In the genomic region with DNA sequence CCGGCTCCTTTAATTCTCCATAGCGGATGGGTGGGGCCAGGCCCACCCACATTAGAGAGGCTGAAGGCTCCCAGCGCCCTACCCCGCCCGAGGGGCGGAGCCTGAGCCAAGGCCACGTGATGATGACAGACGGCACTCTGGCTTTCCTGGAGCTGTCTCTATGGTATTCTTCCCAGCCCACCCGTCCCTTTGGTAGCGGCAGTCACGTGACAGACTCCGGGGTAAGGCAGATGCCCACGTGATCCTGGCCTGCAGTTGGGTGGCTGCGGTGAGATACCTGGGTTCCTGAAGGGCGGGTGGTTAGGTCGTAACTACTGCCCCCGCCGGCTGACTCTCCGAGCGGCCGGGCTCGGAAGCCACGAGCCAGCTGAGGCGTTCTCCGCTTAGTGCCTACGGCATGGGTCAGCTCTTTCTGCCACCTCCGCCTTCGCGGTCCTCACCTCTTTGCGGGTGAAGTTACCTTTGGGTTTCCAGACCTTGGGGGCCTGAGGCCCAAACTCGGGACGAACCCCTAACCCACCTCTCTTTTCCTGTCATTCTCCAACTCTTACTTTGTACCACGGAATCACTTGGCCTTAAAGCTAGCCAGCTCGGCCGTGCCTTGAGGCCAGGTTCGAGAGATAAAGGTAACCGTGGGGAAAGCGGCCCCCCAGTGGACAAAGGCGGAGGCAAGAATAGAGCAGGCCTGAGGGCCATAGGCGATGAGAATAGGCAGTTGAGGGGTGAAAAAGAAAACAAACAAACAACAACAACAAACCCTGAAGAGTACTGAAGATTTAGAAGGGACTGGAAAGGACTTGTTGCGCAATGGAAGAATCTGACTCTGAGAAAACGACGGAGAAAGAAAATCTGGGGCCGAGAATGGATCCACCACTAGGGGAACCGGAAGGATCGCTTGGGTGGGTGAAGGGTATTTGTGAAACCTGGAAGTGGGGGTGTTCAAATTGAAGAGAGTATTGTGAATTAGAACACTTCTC, we compare ENCODE assay signal across 1 cellular context.
TF ChIP-seq lines count a peak whose summit lies in the region.

A gene with protein sequence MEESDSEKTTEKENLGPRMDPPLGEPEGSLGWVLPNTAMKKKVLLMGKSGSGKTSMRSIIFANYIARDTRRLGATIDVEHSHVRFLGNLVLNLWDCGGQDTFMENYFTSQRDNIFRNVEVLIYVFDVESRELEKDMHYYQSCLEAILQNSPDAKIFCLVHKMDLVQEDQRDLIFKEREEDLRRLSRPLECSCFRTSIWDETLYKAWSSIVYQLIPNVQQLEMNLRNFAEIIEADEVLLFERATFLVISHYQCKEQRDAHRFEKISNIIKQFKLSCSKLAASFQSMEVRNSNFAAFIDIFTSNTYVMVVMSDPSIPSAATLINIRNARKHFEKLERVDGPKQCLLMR (plus strand): TSS at position 229 of the 977 bp plus-strand sequence. CDS start 579 bp downstream, at position 808.

TF ChIP-seq in HepG2, 621 proteins besides CTCF, POLR2A, EP300 and RAD21 (continued from another document and continues in another):
- TF ChIP-seq, protein P1, sequence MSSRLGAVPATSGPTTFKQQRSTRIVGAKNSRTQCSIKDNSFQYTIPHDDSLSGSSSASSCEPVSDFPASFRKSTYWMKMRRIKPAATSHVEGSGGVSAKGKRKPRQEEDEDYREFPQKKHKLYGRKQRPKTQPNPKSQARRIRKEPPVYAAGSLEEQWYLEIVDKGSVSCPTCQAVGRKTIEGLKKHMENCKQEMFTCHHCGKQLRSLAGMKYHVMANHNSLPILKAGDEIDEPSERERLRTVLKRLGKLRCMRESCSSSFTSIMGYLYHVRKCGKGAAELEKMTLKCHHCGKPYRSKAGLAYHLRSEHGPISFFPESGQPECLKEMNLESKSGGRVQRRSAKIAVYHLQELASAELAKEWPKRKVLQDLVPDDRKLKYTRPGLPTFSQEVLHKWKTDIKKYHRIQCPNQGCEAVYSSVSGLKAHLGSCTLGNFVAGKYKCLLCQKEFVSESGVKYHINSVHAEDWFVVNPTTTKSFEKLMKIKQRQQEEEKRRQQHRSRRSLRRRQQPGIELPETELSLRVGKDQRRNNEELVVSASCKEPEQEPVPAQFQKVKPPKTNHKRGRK (CRISPR knock-in tag; IDR thresholded peaks at IDR 0.05), result no peak
- TF ChIP-seq, protein P2, sequence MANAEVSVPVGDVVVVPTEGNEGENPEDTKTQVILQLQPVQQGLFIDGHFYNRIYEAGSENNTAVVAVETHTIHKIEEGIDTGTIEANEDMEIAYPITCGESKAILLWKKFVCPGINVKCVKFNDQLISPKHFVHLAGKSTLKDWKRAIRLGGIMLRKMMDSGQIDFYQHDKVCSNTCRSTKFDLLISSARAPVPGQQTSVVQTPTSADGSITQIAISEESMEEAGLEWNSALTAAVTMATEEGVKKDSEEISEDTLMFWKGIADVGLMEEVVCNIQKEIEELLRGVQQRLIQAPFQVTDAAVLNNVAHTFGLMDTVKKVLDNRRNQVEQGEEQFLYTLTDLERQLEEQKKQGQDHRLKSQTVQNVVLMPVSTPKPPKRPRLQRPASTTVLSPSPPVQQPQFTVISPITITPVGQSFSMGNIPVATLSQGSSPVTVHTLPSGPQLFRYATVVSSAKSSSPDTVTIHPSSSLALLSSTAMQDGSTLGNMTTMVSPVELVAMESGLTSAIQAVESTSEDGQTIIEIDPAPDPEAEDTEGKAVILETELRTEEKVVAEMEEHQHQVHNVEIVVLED (CRISPR knock-in tag; IDR thresholded peaks at IDR 0.05; ENCODE audit: borderline replicate concordance), result no peak
- no peak for TF ChIP-seq TOE1 (CRISPR knock-in tag; IDR thresholded peaks at IDR 0.05)
- TF ChIP-seq, protein P3, sequence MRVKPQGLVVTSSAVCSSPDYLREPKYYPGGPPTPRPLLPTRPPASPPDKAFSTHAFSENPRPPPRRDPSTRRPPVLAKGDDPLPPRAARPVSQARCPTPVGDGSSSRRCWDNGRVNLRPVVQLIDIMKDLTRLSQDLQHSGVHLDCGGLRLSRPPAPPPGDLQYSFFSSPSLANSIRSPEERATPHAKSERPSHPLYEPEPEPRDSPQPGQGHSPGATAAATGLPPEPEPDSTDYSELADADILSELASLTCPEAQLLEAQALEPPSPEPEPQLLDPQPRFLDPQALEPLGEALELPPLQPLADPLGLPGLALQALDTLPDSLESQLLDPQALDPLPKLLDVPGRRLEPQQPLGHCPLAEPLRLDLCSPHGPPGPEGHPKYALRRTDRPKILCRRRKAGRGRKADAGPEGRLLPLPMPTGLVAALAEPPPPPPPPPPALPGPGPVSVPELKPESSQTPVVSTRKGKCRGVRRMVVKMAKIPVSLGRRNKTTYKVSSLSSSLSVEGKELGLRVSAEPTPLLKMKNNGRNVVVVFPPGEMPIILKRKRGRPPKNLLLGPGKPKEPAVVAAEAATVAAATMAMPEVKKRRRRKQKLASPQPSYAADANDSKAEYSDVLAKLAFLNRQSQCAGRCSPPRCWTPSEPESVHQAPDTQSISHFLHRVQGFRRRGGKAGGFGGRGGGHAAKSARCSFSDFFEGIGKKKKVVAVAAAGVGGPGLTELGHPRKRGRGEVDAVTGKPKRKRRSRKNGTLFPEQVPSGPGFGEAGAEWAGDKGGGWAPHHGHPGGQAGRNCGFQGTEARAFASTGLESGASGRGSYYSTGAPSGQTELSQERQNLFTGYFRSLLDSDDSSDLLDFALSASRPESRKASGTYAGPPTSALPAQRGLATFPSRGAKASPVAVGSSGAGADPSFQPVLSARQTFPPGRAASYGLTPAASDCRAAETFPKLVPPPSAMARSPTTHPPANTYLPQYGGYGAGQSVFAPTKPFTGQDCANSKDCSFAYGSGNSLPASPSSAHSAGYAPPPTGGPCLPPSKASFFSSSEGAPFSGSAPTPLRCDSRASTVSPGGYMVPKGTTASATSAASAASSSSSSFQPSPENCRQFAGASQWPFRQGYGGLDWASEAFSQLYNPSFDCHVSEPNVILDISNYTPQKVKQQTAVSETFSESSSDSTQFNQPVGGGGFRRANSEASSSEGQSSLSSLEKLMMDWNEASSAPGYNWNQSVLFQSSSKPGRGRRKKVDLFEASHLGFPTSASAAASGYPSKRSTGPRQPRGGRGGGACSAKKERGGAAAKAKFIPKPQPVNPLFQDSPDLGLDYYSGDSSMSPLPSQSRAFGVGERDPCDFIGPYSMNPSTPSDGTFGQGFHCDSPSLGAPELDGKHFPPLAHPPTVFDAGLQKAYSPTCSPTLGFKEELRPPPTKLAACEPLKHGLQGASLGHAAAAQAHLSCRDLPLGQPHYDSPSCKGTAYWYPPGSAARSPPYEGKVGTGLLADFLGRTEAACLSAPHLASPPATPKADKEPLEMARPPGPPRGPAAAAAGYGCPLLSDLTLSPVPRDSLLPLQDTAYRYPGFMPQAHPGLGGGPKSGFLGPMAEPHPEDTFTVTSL (CRISPR knock-in tag; IDR thresholded peaks at IDR 0.05; ENCODE audit: borderline replicate concordance), result no peak
- TF ChIP-seq, protein P4, sequence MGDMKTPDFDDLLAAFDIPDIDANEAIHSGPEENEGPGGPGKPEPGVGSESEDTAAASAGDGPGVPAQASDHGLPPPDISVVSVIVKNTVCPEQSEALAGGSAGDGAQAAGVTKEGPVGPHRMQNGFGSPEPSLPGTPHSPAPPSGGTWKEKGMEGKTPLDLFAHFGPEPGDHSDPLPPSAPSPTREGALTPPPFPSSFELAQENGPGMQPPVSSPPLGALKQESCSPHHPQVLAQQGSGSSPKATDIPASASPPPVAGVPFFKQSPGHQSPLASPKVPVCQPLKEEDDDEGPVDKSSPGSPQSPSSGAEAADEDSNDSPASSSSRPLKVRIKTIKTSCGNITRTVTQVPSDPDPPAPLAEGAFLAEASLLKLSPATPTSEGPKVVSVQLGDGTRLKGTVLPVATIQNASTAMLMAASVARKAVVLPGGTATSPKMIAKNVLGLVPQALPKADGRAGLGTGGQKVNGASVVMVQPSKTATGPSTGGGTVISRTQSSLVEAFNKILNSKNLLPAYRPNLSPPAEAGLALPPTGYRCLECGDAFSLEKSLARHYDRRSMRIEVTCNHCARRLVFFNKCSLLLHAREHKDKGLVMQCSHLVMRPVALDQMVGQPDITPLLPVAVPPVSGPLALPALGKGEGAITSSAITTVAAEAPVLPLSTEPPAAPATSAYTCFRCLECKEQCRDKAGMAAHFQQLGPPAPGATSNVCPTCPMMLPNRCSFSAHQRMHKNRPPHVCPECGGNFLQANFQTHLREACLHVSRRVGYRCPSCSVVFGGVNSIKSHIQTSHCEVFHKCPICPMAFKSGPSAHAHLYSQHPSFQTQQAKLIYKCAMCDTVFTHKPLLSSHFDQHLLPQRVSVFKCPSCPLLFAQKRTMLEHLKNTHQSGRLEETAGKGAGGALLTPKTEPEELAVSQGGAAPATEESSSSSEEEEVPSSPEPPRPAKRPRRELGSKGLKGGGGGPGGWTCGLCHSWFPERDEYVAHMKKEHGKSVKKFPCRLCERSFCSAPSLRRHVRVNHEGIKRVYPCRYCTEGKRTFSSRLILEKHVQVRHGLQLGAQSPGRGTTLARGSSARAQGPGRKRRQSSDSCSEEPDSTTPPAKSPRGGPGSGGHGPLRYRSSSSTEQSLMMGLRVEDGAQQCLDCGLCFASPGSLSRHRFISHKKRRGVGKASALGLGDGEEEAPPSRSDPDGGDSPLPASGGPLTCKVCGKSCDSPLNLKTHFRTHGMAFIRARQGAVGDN (CRISPR knock-in tag; IDR thresholded peaks at IDR 0.05), result peak; percentile 80
- TF ChIP-seq, protein P5, sequence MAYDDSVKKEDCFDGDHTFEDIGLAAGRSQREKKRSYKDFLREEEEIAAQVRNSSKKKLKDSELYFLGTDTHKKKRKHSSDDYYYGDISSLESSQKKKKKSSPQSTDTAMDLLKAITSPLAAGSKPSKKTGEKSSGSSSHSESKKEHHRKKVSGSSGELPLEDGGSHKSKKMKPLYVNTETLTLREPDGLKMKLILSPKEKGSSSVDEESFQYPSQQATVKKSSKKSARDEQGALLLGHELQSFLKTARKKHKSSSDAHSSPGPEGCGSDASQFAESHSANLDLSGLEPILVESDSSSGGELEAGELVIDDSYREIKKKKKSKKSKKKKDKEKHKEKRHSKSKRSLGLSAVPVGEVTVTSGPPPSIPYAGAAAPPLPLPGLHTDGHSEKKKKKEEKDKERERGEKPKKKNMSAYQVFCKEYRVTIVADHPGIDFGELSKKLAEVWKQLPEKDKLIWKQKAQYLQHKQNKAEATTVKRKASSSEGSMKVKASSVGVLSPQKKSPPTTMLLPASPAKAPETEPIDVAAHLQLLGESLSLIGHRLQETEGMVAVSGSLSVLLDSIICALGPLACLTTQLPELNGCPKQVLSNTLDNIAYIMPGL (CRISPR knock-in tag; IDR thresholded peaks at IDR 0.05; ENCODE audit: borderline replicate concordance in 1 of 2, low read depth in 1 of 2), result peak; percentile 82 to 86; a peak in 3 of 4 replicates
- TF ChIP-seq, protein P6, sequence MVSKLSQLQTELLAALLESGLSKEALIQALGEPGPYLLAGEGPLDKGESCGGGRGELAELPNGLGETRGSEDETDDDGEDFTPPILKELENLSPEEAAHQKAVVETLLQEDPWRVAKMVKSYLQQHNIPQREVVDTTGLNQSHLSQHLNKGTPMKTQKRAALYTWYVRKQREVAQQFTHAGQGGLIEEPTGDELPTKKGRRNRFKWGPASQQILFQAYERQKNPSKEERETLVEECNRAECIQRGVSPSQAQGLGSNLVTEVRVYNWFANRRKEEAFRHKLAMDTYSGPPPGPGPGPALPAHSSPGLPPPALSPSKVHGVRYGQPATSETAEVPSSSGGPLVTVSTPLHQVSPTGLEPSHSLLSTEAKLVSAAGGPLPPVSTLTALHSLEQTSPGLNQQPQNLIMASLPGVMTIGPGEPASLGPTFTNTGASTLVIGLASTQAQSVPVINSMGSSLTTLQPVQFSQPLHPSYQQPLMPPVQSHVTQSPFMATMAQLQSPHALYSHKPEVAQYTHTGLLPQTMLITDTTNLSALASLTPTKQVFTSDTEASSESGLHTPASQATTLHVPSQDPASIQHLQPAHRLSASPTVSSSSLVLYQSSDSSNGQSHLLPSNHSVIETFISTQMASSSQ (IDR thresholded peaks at IDR 0.05; ENCODE audit: low read depth), result no peak
- TF ChIP-seq, protein P6 (CRISPR knock-in tag; IDR thresholded peaks at IDR 0.05; ENCODE audit: borderline replicate concordance), result no peak
- TF ChIP-seq CHCHD3 (CRISPR knock-in tag; IDR thresholded peaks at IDR 0.05), result no peak
- TF ChIP-seq, protein P7, sequence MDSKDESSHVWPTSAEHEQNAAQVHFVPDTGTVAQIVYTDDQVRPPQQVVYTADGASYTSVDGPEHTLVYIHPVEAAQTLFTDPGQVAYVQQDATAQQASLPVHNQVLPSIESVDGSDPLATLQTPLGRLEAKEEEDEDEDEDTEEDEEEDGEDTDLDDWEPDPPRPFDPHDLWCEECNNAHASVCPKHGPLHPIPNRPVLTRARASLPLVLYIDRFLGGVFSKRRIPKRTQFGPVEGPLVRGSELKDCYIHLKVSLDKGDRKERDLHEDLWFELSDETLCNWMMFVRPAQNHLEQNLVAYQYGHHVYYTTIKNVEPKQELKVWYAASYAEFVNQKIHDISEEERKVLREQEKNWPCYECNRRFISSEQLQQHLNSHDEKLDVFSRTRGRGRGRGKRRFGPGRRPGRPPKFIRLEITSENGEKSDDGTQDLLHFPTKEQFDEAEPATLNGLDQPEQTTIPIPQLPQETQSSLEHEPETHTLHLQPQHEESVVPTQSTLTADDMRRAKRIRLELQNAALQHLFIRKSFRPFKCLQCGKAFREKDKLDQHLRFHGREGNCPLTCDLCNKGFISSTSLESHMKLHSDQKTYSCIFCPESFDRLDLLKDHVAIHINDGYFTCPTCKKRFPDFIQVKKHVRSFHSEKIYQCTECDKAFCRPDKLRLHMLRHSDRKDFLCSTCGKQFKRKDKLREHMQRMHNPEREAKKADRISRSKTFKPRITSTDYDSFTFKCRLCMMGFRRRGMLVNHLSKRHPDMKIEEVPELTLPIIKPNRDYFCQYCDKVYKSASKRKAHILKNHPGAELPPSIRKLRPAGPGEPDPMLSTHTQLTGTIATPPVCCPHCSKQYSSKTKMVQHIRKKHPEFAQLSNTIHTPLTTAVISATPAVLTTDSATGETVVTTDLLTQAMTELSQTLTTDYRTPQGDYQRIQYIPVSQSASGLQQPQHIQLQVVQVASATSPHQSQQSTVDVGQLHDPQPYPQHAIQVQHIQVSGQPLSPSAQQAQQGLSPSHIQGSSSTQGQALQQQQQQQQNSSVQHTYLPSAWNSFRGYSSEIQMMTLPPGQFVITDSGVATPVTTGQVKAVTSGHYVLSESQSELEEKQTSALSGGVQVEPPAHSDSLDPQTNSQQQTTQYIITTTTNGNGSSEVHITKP (CRISPR knock-in tag; IDR thresholded peaks at IDR 0.05; ENCODE audit: low read depth), result 0 out of 2 replicates have a peak, but pooled peaks have one; percentile 52
- TF ChIP-seq ARNTL (CRISPR knock-in tag; IDR thresholded peaks at IDR 0.05), result peak; percentile 92
- TF ChIP-seq, protein P8, sequence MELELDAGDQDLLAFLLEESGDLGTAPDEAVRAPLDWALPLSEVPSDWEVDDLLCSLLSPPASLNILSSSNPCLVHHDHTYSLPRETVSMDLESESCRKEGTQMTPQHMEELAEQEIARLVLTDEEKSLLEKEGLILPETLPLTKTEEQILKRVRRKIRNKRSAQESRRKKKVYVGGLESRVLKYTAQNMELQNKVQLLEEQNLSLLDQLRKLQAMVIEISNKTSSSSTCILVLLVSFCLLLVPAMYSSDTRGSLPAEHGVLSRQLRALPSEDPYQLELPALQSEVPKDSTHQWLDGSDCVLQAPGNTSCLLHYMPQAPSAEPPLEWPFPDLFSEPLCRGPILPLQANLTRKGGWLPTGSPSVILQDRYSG (CRISPR knock-in tag; IDR thresholded peaks at IDR 0.05), result no peak
- no peak for TF ChIP-seq MED13 (CRISPR knock-in tag; IDR thresholded peaks at IDR 0.05)
- TF ChIP-seq SETDB1 (CRISPR knock-in tag; IDR thresholded peaks at IDR 0.05; ENCODE audit: borderline replicate concordance), result no peak
- TF ChIP-seq ZNF136 (CRISPR knock-in tag; IDR thresholded peaks at IDR 0.05; ENCODE audit: low read depth), result no peak
